ENCODE assay signal across 21 cellular contexts in the genomic region with DNA sequence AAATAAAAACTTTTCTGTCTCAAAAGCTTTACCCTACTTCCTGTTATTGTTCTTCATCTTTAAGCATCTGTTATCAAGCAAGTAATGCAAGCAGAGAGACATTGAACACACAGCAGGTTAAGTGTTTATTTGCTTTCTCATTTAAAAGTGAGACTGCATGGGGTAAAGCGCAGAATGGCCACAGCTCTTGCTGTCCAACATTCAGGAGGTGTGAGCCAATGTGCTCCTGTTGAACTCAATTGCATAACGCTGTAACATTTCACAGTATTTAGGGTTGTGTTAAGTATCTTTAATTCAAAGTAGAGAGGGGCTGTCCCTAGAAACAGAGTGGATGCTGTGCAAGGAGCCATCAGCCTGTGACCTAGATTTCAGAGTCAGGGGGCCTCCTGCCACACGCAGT.
DNase-seq lines count a peak whose midpoint lies in the region; ATAC-seq and TF ChIP-seq lines count a peak whose summit lies in the region.
"Had no signal": no experiment of that assay in that cellular context is flagged by ENCODE, and none has a peak within 500 bp of the region (broad histone marks: within the 10 kb centered on the region; RNA-seq: fewer than 3 reads in every experiment).

No MANE protein-coding gene starts in this region.

- POLR2A ChIA-PET in WTC11 (lab: Charles Lee), result no interaction called here

- no peaks in the 10 kb centered on the region for H3K36me3 Mint-ChIP-seq in WTC11
- H3K36me3 Mint-ChIP-seq: activated naive CD4-positive, alpha-beta T cell treated with anti-CD3 and anti-CD28 coated beads, Interleukin-2, amount 10 ng/mL, durations not matched to agents 7 days and 5 days; CD8-positive, alpha-beta T cell; T-cell had no signal

- no peaks in the 10 kb centered on the region for H3K4me1 ChIP-seq in left lung
- H3K4me1 ChIP-seq: body of pancreas had no signal

- DNase-seq in DMS153 (lab: John Stamatoyannopoulos, UW), result peak; percentile 35
- peak; percentile 6 for DNase-seq in NCI-H1092 (lab: John Stamatoyannopoulos, UW)
- peak; percentile 22 for DNase-seq in WTC11 (ENCODE audit: low spot score)
- no peak for DNase-seq in left lung
- DNase-seq in stimulated activated CD4-positive, alpha-beta T cell treated with anti-CD3 and anti-CD28 coated beads, Interleukin-2, amount 100 ng/mL, for 24 hours, result no peak
- DNase-seq in HUDEP-2 (lab: John Stamatoyannopoulos, UW; ENCODE audit: unreplicated experiment in 76 of 76), result no peak
- no peak for DNase-seq in NCI-H1694 (lab: John Stamatoyannopoulos, UW)
- no peak for DNase-seq in NCI-H187 (lab: John Stamatoyannopoulos, UW)
- DNase-seq: activated CD4-positive, alpha-beta memory T cell treated with anti-CD3 and anti-CD28 coated beads, Interleukin-2, amount 10 ng/mL, durations not matched to agents 7 days and 5 days; activated naive CD4-positive, alpha-beta T cell treated with anti-CD3 and anti-CD28 coated beads, Interleukin-2, amount 10 ng/mL, durations not matched to agents 7 days and 5 days; activated T-cell treated with anti-CD3 and anti-CD28 coated beads, Interleukin-2, amount 50 U/mL, for 24 hours; CD8-positive, alpha-beta T cell; foreskin fibroblast; GOT3; MM.1S; NCI-H226; right cardiac atrium; T-cell; trophoblast cell had no signal

- H3K4me1 Mint-ChIP-seq in WTC11, result peaks cover 55% of the 10 kb centered on the region
- H3K4me1 Mint-ChIP-seq: activated CD4-positive, alpha-beta memory T cell treated with anti-CD3 and anti-CD28 coated beads, Interleukin-2, amount 10 ng/mL, durations not matched to agents 7 days and 5 days; activated naive CD4-positive, alpha-beta T cell treated with anti-CD3 and anti-CD28 coated beads, Interleukin-2, amount 10 ng/mL, durations not matched to agents 7 days and 5 days; T-cell had no signal

- H3K27me3 Mint-ChIP-seq in WTC11 (ENCODE audit: low read depth), result peaks cover 9% of the 10 kb centered on the region
- H3K27me3 Mint-ChIP-seq: activated CD4-positive, alpha-beta memory T cell treated with anti-CD3 and anti-CD28 coated beads, Interleukin-2, amount 10 ng/mL, durations not matched to agents 7 days and 5 days; activated naive CD4-positive, alpha-beta T cell treated with anti-CD3 and anti-CD28 coated beads, Interleukin-2, amount 10 ng/mL, durations not matched to agents 7 days and 5 days; activated T-cell treated with anti-CD3 and anti-CD28 coated beads, Interleukin-2, amount 50 U/mL, for 24 hours; stimulated activated naive CD8-positive, alpha-beta T cell treated with anti-CD3 and anti-CD28 coated beads, Interleukin-15, Interleukin-2, amounts not matched to agents 100 ng/mL and 50 ng/mL, for 24 hours; T-cell had no signal

- TF ChIP-seq CTCF in WTC11 (IDR thresholded peaks at IDR 0.05), result no peak
- no peak for TF ChIP-seq CTCF in left lung (IDR thresholded peaks at IDR 0.05)

- H3K27ac ChIP-seq in left lung, result no peak overlapping the region
- H3K27ac ChIP-seq: body of pancreas had no signal

- intact Hi-C loops in left lung (cut with DNase I), result no loop called here

- peaks cover 3% of the 10 kb centered on the region; the same call in 1 of the 2 replicates for H3K9me3 Mint-ChIP-seq in WTC11
- H3K9me3 Mint-ChIP-seq: activated naive CD4-positive, alpha-beta T cell treated with anti-CD3 and anti-CD28 coated beads, Interleukin-2, amount 10 ng/mL, durations not matched to agents 7 days and 5 days; stimulated activated naive CD8-positive, alpha-beta T cell treated with anti-CD3 and anti-CD28 coated beads, Interleukin-15, Interleukin-2, amounts not matched to agents 100 ng/mL and 50 ng/mL, for 24 hours had no signal

- ATAC-seq in WTC11 (peak; percentile 84), left lung (peak; percentile 50)
- ATAC-seq: body of pancreas; CD8-positive, alpha-beta T cell; right cardiac atrium; T-cell had no signal

- H3K27ac Mint-ChIP-seq in WTC11, result peak overlapping the region; percentile 98
- H3K27ac Mint-ChIP-seq: activated CD4-positive, alpha-beta memory T cell treated with anti-CD3 and anti-CD28 coated beads, Interleukin-2, amount 10 ng/mL, durations not matched to agents 7 days and 5 days; activated naive CD4-positive, alpha-beta T cell treated with anti-CD3 and anti-CD28 coated beads, Interleukin-2, amount 10 ng/mL, durations not matched to agents 7 days and 5 days; activated T-cell treated with anti-CD3 and anti-CD28 coated beads, Interleukin-2, amount 50 U/mL, for 24 hours; CD8-positive, alpha-beta T cell; stimulated activated naive CD8-positive, alpha-beta T cell treated with anti-CD3 and anti-CD28 coated beads, Interleukin-15, Interleukin-2, amounts not matched to agents 100 ng/mL and 50 ng/mL, for 24 hours; T-cell had no signal

- H3K36me3 ChIP-seq in left lung, result no peaks in the 10 kb centered on the region

- no peak overlapping the region for H3K4me3 ChIP-seq in left lung
- H3K4me3 ChIP-seq: body of pancreas had no signal

- no peaks in the 10 kb centered on the region for H3K27me3 ChIP-seq in left lung
- H3K27me3 ChIP-seq: body of pancreas had no signal

- H3K4me3 Mint-ChIP-seq in WTC11, result no peak overlapping the region
- H3K4me3 Mint-ChIP-seq: activated CD4-positive, alpha-beta memory T cell treated with anti-CD3 and anti-CD28 coated beads, Interleukin-2, amount 10 ng/mL, durations not matched to agents 7 days and 5 days; activated naive CD4-positive, alpha-beta T cell treated with anti-CD3 and anti-CD28 coated beads, Interleukin-2, amount 10 ng/mL, durations not matched to agents 7 days and 5 days; activated T-cell treated with anti-CD3 and anti-CD28 coated beads, Interleukin-2, amount 50 U/mL, for 24 hours; CD8-positive, alpha-beta T cell; stimulated activated naive CD8-positive, alpha-beta T cell treated with anti-CD3 and anti-CD28 coated beads, Interleukin-15, Interleukin-2, amounts not matched to agents 100 ng/mL and 50 ng/mL, for 24 hours; T-cell had no signal

- CTCF ChIA-PET in WTC11 (lab: Charles Lee), result interaction anchor here (1.2 kb wide), 1 partner anchor 51 kb away, joined by 4 read pairs; no protein-coding TSS in a partner anchor

- no peaks in the 10 kb centered on the region for H3K9me3 ChIP-seq in left lung
- H3K9me3 ChIP-seq: body of pancreas had no signal

TF ChIP-seq in WTC11, 78 proteins besides CTCF, POLR2A, EP300 and RAD21 (continues in another document):
- TF ChIP-seq IRF1 (CRISPR knock-in tag; IDR thresholded peaks at IDR 0.05) (no peak), IRF2 (CRISPR knock-in tag; IDR thresholded peaks at IDR 0.05; ENCODE audit: borderline replicate concordance, low read depth) (no peak), ZMAT4 (CRISPR knock-in tag; IDR thresholded peaks at IDR 0.05) (0 out of 2 replicates have a peak, but pooled peaks have one; percentile 37), EMX1 (CRISPR knock-in tag; IDR thresholded peaks at IDR 0.05) (no peak), TEAD1 (CRISPR knock-in tag; IDR thresholded peaks at IDR 0.05) (peak; percentile 80; the same call in 1 of the 2 replicates), ZNF416 (CRISPR knock-in tag; IDR thresholded peaks at IDR 0.05) (no peak), ZNF512 (CRISPR knock-in tag; IDR thresholded peaks at IDR 0.05; ENCODE audit: borderline replicate concordance) (no peak), HMGA2 (CRISPR knock-in tag; IDR thresholded peaks at IDR 0.05) (no peak), NFE2L1 (CRISPR knock-in tag; IDR thresholded peaks at IDR 0.05) (no peak), CREM (CRISPR knock-in tag; IDR thresholded peaks at IDR 0.05) (no peak), FOXP4 (CRISPR knock-in tag; IDR thresholded peaks at IDR 0.05) (peak; percentile 71; the same call in 1 of the 2 replicates), MAX (CRISPR knock-in tag; IDR thresholded peaks at IDR 0.05) (no peak)

Comparison
In these comparisons a context has a peak if more than half of its experiments do, and no peak if none do; other contexts are left out.
1. DNase-seq: peak in DMS153 (single experiment), NCI-H1092 (single experiment) and WTC11 (single experiment); none in left lung (0 of 2), stimulated activated CD4-positive, alpha-beta T cell treated with anti-CD3 and anti-CD28 coated beads, Interleukin-2, amount 100 ng/mL, for 24 hours (0 of 2), HUDEP-2 (0 of 76), NCI-H1694 (single experiment) and NCI-H187 (0 of 2).